In the genomic region with DNA sequence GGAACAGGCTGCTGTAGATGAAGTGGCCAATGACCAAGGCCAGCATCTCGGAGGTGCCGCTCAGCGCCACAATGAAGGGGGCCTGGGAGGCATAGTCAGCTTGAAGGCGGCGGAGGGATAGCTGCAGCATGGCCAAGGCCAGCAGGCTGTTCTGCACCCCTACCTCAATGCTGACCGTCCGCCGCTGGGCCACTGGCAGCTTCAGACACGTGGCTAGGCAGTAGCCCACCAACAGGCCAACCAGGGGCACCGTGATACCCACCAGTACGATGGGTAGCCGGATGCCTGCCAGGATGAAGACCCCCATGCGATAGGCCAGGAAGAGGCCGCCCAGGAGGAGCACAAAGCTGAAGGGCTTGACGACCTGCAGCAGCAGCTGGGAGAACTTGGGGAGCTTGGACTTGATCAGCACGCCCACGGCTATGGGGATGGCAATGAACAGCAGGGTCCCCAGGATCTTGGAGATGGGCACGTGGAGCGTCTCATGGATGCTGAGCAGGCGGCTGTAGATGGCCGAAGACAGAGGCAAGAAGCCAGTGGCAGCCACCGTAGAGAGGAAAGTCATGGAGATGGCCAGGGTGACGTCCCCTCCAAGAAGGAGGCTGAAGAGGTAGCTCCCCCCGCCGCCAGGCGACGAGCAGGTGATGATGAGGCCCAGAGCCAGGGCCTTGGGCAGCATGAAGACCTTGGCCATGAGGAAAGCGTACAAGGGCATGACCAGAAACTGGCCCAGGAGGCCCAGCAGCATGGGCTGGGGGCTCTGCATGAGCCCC, we compare ENCODE assay signal across 2 cellular contexts.
TF ChIP-seq lines count a peak whose summit lies in the region.

No MANE protein-coding gene starts in this region.

TF ChIP-seq in WTC11, 78 proteins besides CTCF, POLR2A, EP300 and RAD21:
- TF ChIP-seq GRHL2 (CRISPR knock-in tag; IDR thresholded peaks at IDR 0.05; ENCODE audit: insufficient replicate concordance, severe bottlenecking), result no peak
- no peak for TF ChIP-seq ELF4 (CRISPR knock-in tag; IDR thresholded peaks at IDR 0.05; ENCODE audit: low read depth)
- TF ChIP-seq NR3C1 (CRISPR knock-in tag; conservative IDR thresholded peaks at IDR 0.05; ENCODE audit: low read depth), result no peak
- TF ChIP-seq, protein P1, sequence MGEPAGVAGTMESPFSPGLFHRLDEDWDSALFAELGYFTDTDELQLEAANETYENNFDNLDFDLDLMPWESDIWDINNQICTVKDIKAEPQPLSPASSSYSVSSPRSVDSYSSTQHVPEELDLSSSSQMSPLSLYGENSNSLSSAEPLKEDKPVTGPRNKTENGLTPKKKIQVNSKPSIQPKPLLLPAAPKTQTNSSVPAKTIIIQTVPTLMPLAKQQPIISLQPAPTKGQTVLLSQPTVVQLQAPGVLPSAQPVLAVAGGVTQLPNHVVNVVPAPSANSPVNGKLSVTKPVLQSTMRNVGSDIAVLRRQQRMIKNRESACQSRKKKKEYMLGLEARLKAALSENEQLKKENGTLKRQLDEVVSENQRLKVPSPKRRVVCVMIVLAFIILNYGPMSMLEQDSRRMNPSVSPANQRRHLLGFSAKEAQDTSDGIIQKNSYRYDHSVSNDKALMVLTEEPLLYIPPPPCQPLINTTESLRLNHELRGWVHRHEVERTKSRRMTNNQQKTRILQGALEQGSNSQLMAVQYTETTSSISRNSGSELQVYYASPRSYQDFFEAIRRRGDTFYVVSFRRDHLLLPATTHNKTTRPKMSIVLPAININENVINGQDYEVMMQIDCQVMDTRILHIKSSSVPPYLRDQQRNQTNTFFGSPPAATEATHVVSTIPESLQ (CRISPR knock-in tag; IDR thresholded peaks at IDR 0.05), result no peak
- TF ChIP-seq, protein P2, sequence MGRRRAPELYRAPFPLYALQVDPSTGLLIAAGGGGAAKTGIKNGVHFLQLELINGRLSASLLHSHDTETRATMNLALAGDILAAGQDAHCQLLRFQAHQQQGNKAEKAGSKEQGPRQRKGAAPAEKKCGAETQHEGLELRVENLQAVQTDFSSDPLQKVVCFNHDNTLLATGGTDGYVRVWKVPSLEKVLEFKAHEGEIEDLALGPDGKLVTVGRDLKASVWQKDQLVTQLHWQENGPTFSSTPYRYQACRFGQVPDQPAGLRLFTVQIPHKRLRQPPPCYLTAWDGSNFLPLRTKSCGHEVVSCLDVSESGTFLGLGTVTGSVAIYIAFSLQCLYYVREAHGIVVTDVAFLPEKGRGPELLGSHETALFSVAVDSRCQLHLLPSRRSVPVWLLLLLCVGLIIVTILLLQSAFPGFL (CRISPR knock-in tag; IDR thresholded peaks at IDR 0.05; ENCODE audit: borderline replicate concordance), result no peak
- no peak for TF ChIP-seq CREM (CRISPR knock-in tag; IDR thresholded peaks at IDR 0.05)
- TF ChIP-seq ZSCAN18 (CRISPR knock-in tag; IDR thresholded peaks at IDR 0.05), result no peak
- TF ChIP-seq, protein P3, sequence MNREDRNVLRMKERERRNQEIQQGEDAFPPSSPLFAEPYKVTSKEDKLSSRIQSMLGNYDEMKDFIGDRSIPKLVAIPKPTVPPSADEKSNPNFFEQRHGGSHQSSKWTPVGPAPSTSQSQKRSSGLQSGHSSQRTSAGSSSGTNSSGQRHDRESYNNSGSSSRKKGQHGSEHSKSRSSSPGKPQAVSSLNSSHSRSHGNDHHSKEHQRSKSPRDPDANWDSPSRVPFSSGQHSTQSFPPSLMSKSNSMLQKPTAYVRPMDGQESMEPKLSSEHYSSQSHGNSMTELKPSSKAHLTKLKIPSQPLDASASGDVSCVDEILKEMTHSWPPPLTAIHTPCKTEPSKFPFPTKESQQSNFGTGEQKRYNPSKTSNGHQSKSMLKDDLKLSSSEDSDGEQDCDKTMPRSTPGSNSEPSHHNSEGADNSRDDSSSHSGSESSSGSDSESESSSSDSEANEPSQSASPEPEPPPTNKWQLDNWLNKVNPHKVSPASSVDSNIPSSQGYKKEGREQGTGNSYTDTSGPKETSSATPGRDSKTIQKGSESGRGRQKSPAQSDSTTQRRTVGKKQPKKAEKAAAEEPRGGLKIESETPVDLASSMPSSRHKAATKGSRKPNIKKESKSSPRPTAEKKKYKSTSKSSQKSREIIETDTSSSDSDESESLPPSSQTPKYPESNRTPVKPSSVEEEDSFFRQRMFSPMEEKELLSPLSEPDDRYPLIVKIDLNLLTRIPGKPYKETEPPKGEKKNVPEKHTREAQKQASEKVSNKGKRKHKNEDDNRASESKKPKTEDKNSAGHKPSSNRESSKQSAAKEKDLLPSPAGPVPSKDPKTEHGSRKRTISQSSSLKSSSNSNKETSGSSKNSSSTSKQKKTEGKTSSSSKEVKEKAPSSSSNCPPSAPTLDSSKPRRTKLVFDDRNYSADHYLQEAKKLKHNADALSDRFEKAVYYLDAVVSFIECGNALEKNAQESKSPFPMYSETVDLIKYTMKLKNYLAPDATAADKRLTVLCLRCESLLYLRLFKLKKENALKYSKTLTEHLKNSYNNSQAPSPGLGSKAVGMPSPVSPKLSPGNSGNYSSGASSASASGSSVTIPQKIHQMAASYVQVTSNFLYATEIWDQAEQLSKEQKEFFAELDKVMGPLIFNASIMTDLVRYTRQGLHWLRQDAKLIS (CRISPR knock-in tag; IDR thresholded peaks at IDR 0.05; ENCODE audit: borderline replicate concordance), result no peak

TF ChIP-seq in SK-N-SH treated with all-trans-retinoic acid at 6 μM for 48 hours, 23 proteins besides CTCF, POLR2A, EP300 and RAD21:
- TF ChIP-seq ISL1 (CRISPR knock-in tag; IDR thresholded peaks at IDR 0.05) (no peak), ZNF70 (CRISPR knock-in tag; IDR thresholded peaks at IDR 0.05) (no peak), CSDC2 (CRISPR knock-in tag; IDR thresholded peaks at IDR 0.05) (no peak), POU6F1 (CRISPR knock-in tag; IDR thresholded peaks at IDR 0.05; ENCODE audit: borderline replicate concordance, low read depth) (no peak), ZC3H10 (CRISPR knock-in tag; IDR thresholded peaks at IDR 0.05) (no peak), GLIS3 (CRISPR knock-in tag; IDR thresholded peaks at IDR 0.05) (no peak), ZFP30 (CRISPR knock-in tag; IDR thresholded peaks at IDR 0.05) (no peak), TCF4 (CRISPR knock-in tag; IDR thresholded peaks at IDR 0.05; ENCODE audit: borderline replicate concordance) (no peak), OSR1 (CRISPR knock-in tag; IDR thresholded peaks at IDR 0.05) (no peak), ZNF565 (CRISPR knock-in tag; conservative IDR thresholded peaks at IDR 0.05; ENCODE audit: low read depth) (no peak), TOX (CRISPR knock-in tag; IDR thresholded peaks at IDR 0.05; ENCODE audit: borderline replicate concordance) (no peak), SNAI2 (CRISPR knock-in tag; IDR thresholded peaks at IDR 0.05) (no peak), ZFP3 (CRISPR knock-in tag; IDR thresholded peaks at IDR 0.05) (no peak), PPARA (CRISPR knock-in tag; IDR thresholded peaks at IDR 0.05; ENCODE audit: borderline replicate concordance) (no peak), ESRRG (CRISPR knock-in tag; IDR thresholded peaks at IDR 0.05) (no peak)
- TF ChIP-seq, protein P4, sequence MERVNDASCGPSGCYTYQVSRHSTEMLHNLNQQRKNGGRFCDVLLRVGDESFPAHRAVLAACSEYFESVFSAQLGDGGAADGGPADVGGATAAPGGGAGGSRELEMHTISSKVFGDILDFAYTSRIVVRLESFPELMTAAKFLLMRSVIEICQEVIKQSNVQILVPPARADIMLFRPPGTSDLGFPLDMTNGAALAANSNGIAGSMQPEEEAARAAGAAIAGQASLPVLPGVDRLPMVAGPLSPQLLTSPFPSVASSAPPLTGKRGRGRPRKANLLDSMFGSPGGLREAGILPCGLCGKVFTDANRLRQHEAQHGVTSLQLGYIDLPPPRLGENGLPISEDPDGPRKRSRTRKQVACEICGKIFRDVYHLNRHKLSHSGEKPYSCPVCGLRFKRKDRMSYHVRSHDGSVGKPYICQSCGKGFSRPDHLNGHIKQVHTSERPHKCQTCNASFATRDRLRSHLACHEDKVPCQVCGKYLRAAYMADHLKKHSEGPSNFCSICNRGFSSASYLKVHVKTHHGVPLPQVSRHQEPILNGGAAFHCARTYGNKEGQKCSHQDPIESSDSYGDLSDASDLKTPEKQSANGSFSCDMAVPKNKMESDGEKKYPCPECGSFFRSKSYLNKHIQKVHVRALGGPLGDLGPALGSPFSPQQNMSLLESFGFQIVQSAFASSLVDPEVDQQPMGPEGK (CRISPR knock-in tag; IDR thresholded peaks at IDR 0.05; ENCODE audit: borderline replicate concordance), result no peak
- TF ChIP-seq, protein P5, sequence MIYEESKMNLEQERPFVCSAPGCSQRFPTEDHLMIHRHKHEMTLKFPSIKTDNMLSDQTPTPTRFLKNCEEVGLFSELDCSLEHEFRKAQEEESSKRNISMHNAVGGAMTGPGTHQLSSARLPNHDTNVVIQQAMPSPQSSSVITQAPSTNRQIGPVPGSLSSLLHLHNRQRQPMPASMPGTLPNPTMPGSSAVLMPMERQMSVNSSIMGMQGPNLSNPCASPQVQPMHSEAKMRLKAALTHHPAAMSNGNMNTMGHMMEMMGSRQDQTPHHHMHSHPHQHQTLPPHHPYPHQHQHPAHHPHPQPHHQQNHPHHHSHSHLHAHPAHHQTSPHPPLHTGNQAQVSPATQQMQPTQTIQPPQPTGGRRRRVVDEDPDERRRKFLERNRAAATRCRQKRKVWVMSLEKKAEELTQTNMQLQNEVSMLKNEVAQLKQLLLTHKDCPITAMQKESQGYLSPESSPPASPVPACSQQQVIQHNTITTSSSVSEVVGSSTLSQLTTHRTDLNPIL (CRISPR knock-in tag; IDR thresholded peaks at IDR 0.05; ENCODE audit: low read depth), result no peak
